In genomic region chr10:31004611-31005193, GRCh38 we compare ENCODE assay signal across 10 cellular contexts. TPM values are rescaled to one million over a fixed set of nuclear protein-coding genes. Genes with fewer than 3 reads are reported as not detected.
DNase-seq lines count a peak whose midpoint lies in the region; ATAC-seq and TF ChIP-seq lines count a peak whose summit lies in the region.
"Had no signal": no experiment of that assay in that cellular context is flagged by ENCODE, and none has a peak within 500 bp of the region (broad histone marks: within the 10 kb centered on the region; RNA-seq: fewer than 3 reads in every experiment).

No MANE protein-coding gene starts in this region.

- no peaks in the 10 kb centered on the region for H4K20me1 ChIP-seq in IMR-90 (ENCODE audit: insufficient read depth, low read length)

- peak overlapping the region; percentile 85 for H3K14ac ChIP-seq in IMR-90 (replicated peaks; ENCODE audit: low read depth, low read length)

- TF ChIP-seq POLR2A in IMR-90 (IDR thresholded peaks at IDR 0.05; ENCODE audit: low read depth, low read length), result no peak

- 100% methylated on average over 1 of the region's 3 CpGs; no CpG with 5 or more reads in 1 of the 2 experiments for WGBS in IMR-90 (ENCODE audit: extremely low coverage in 2 of 2, insufficient read length in 1 of 2), 2 experiments

- no peaks in the 10 kb centered on the region for H3K36me3 ChIP-seq in BJ (ENCODE audit: control insufficient read depth, insufficient read depth, low read length)
- no peaks in the 10 kb centered on the region for H3K36me3 ChIP-seq in IMR-90 (ENCODE audit: control insufficient read depth, insufficient read depth, low read length)
- no peaks in the 10 kb centered on the region for H3K36me3 ChIP-seq in brain microvascular endothelial cell (replicated peaks)

- H3K56ac ChIP-seq in IMR-90 (ENCODE audit: extremely low read depth, insufficient read depth, low read length), result peak overlapping the region; percentile 73

- H3K27me3 ChIP-seq in BJ (ENCODE audit: control insufficient read depth, insufficient read depth, low read length) (no peaks in the 10 kb centered on the region), IMR-90 (ENCODE audit: control insufficient read depth, insufficient read depth, low read length) (no peaks in the 10 kb centered on the region), brain microvascular endothelial cell (replicated peaks) (no peaks in the 10 kb centered on the region)

- peak overlapping the region; percentile 88 for H2AK5ac ChIP-seq in IMR-90 (ENCODE audit: low read depth, low read length)

- intact Hi-C loops in IMR-90 (cut with micrococcal nuclease), result no loop called here

- dilution Hi-C loops in IMR-90 (cut with HindIII; ENCODE audit: low sequenced_read_pairs, unreplicated experiment), result no loop called here

- H3K27ac ChIP-seq in IMR-90 (ENCODE audit: insufficient read depth, low read length) (0 out of 2 replicates have a peak overlapping the region, but pooled peaks have one; percentile 28), brain microvascular endothelial cell (peak overlapping the region; percentile 81)

- ATAC-seq in IMR-90 (ENCODE audit: low read depth) (peak; percentile 76), HG03354 (IDR thresholded peaks at IDR 0.05; ENCODE audit: poor library complexity, severe bottlenecking, unreplicated experiment) (no peak), HG02623 (IDR thresholded peaks at IDR 0.05; ENCODE audit: unreplicated experiment) (no peak)

- H3K23ac ChIP-seq in IMR-90 (ENCODE audit: low read depth, low read length), result peak overlapping the region; percentile 47; the same call in 1 of the 2 replicates

- peaks cover 6% of the 10 kb centered on the region; the same call in 1 of the 2 replicates for H3K9me1 ChIP-seq in IMR-90 (ENCODE audit: insufficient read depth, low read length)

- peak overlapping the region; percentile 65 to 93; a peak in 3 of 4 replicates for H4K8ac ChIP-seq in IMR-90 (ENCODE audit: low read depth in 2 of 2, low read length in 2 of 2)

- TF ChIP-seq CTCF in BJ (IDR thresholded peaks at IDR 0.05; ENCODE audit: insufficient read depth, low read depth, low read length) (no peak), IMR-90 (conservative IDR thresholded peaks at IDR 0.05; ENCODE audit: low read depth, low read length) (no peak), brain microvascular endothelial cell (IDR thresholded peaks at IDR 0.05; ENCODE audit: low read depth, low read length, missing control alignments) (no peak)

- peak overlapping the region; percentile 97 for H2BK5ac ChIP-seq in IMR-90 (ENCODE audit: low read depth, low read length, poor library complexity, severe bottlenecking)

- DNase-seq in BJ (ENCODE audit: low read depth) (peak; percentile 60), IMR-90 (peak; percentile 90), brain microvascular endothelial cell (peak; percentile 73), lung microvascular endothelial cell (ENCODE audit: low read depth in 2 of 2) (peak; percentile 76 to 94), HuH-7 (ENCODE audit: low spot score) (no peak), NCI-H2196 treated with DMSO at 0.1 percent for 48 hours (lab: John Stamatoyannopoulos, UW; ENCODE audit: unreplicated experiment) (no peak)
- DNase-seq: activated CD4-positive, alpha-beta memory T cell treated with anti-CD3 and anti-CD28 coated beads, Interleukin-2, amount 10 ng/mL, durations not matched to agents 7 days and 5 days; DMS79 had no signal

- H2AFZ ChIP-seq in IMR-90 (replicated peaks; ENCODE audit: low read length, poor library complexity), result peak overlapping the region; percentile 65

- BruUV-seq in IMR-90 (replicated peaks; lab: Mats Ljungman, UMichigan), result no TSS peak

- H2BK20ac ChIP-seq in IMR-90 (ENCODE audit: low read depth, low read length), result peak overlapping the region; percentile 92

- peak overlapping the region; percentile 95; the same call in 1 of the 2 replicates for H3K18ac ChIP-seq in IMR-90 (ENCODE audit: low read depth, low read length)

- no peak for TF ChIP-seq RAD21 in IMR-90 (IDR thresholded peaks at IDR 0.05; ENCODE audit: low read length)

- H4K91ac ChIP-seq in IMR-90 (ENCODE audit: insufficient read depth, low read depth, low read length), result peak overlapping the region; percentile 90

- H3K4me1 ChIP-seq in IMR-90 (ENCODE audit: control insufficient read depth, insufficient read depth, low read length), result peaks cover 9% of the 10 kb centered on the region; the same call in 1 of the 2 replicates

- H3K9me3 ChIP-seq in IMR-90 (ENCODE audit: control insufficient read depth, insufficient read depth, low read length), result no peaks in the 10 kb centered on the region

- peak overlapping the region; percentile 90 for H3K4ac ChIP-seq in IMR-90 (ENCODE audit: low read depth, low read length)

- no peak overlapping the region for H3K9ac ChIP-seq in IMR-90 (ENCODE audit: low read depth, low read length)

- no peak overlapping the region for H3K4me3 ChIP-seq in BJ (ENCODE audit: low read depth, low read length)
- H3K4me3 ChIP-seq in IMR-90 (ENCODE audit: insufficient read depth, low read depth, low read length), result no peak overlapping the region
- H3K4me3 ChIP-seq in brain microvascular endothelial cell (ENCODE audit: low read depth, low read length), result no peak overlapping the region

- H4K5ac ChIP-seq in IMR-90 (ENCODE audit: low read depth, low read length), result peak overlapping the region; percentile 99

- peak overlapping the region; percentile 98; the same call in 2 of the 3 replicates for H2BK15ac ChIP-seq in IMR-90 (ENCODE audit: low read depth, low read length)

- in situ Hi-C loops in IMR-90 (cut with MboI; ENCODE audit: low sequenced_read_pairs) (no loop called here), brain microvascular endothelial cell (cut with HindIII; ENCODE audit: low pct_ligation_motif_present, low sequenced_read_pairs) (no loop called here)

- peaks cover 16 to 56% of the 10 kb centered on the region in 2 experiments for H3K79me1 ChIP-seq in IMR-90 (ENCODE audit: low read depth in 1 of 2, low read length in 2 of 2)

- POLR2A ChIA-PET in BJ (lab: Charles Lee) (no interaction called here), IMR-90 (lab: Charles Lee; ENCODE audit: unreplicated experiment) (no interaction called here)

- peak overlapping the region; percentile 98 for H2BK120ac ChIP-seq in IMR-90 (ENCODE audit: low read depth, low read length)

- CTCF ChIA-PET in BJ (lab: Yijun Ruan, JAX), result no interaction called here
- CTCF ChIA-PET in IMR-90 (lab: Yijun Ruan, JAX), result no interaction called here

- H3K4me2 ChIP-seq in IMR-90 (ENCODE audit: low read depth, low read length), result peak overlapping the region; percentile 64; the same call in 1 of the 2 replicates

- H2AK9ac ChIP-seq in IMR-90 (replicated peaks; ENCODE audit: low read depth, low read length, poor library complexity), result peak overlapping the region; percentile 69

TF ChIP-seq in IMR-90, 13 proteins besides CTCF, POLR2A, EP300 and RAD21:
- TF ChIP-seq SMC3 (IDR thresholded peaks at IDR 0.05; ENCODE audit: low read depth, low read length) (no peak), RCOR1 (IDR thresholded peaks at IDR 0.05; ENCODE audit: insufficient replicate concordance, low read length) (no peak), MAFK (IDR thresholded peaks at IDR 0.05; ENCODE audit: low read depth, low read length) (peak; percentile 90), NFE2L2 (IDR thresholded peaks at IDR 0.05; ENCODE audit: low read depth, low read length) (peak; percentile 99), FOS (IDR thresholded peaks at IDR 0.05; ENCODE audit: low read depth, low read length) (peak; percentile 65; the same call in 1 of the 2 replicates)

RNA-seq across cellular contexts. Expression of gene ZNF438, which starts 27.0 kb away (rescaled TPM):
- polyA plus RNA-seq in BJ (2011; rRNA removed), result 3.7 and 4.1 TPM in 2 replicates
- polyA minus RNA-seq in BJ (2011; rRNA and poly(A)+ RNA removed), result 3.1 and 4.6 TPM in 2 replicates
- 2.8 and 2.9 TPM in 2 replicates for total RNA-seq in IMR-90 (2012; rRNA removed)
- polyA plus RNA-seq in IMR-90 (2012; rRNA removed), result 1.8 TPM in 2 replicates
- 0.75 and 0.88 TPM in 2 replicates for polyA plus RNA-seq in IMR-90 (2012; cell fraction: cytosol; rRNA removed)
- 1.1 and 4.6 TPM in 2 replicates for polyA plus RNA-seq in IMR-90 (2012; cell fraction: nucleus; rRNA removed; ENCODE audit: low replicate concordance)
- total RNA-seq in lung microvascular endothelial cell, result 2.4 and 2.6 TPM in 2 replicates

Comparison
In these comparisons a context has a peak if more than half of its experiments do, and no peak if none do; other contexts are left out.
1. DNase-seq: peak in BJ (single experiment), IMR-90 (single experiment), brain microvascular endothelial cell (single experiment) and lung microvascular endothelial cell (2 of 2); none in HuH-7 (single experiment) and NCI-H2196 treated with DMSO at 0.1 percent for 48 hours (single experiment).